ENCODE assay signal across 1 cellular context in the genomic region with DNA sequence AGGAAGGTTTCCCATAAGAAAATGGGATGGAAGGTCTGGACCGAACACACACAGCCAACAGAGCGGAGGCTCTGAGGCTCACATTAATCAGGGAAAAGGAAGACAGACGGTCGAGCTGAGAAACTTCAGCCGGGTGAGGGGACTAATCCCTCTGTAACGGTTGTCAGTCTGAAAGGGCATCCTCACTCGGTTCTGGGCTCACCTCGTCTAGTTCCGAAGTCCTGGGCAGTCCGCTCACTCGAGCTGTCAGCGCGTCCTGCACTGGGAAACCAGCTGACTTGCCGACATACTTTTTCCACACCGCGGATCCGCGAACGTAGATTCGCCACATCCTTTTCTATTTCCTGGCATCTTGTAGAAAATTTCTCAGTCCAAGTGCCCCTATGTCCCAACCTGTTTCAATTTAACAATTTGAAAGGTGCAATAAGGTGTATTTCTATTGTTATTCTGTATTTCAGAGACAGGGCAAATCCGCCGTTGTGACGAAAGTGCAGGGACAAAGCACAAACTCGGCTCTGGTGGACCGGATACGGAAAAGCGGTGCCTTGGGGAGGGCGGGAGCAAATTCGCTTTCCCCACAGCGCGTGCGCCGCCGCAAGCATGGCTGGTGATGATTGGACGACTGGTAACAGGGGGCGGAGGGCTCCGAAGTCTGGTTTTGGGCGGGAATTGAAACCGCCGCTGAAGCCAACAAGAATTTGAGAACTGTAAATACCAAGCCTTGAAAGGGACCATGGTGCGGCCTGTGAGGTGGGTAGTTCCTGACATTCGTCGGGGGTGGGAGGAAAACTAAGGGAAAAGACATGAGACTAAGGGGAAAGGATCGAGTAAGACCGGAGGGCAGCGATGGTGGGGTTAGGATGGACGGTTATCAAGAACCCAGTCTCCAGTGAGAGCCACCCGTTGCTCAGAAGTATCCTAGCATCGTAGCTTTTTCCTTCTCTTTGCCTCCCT.
TF ChIP-seq lines count a peak whose summit lies in the region.

A gene with protein sequence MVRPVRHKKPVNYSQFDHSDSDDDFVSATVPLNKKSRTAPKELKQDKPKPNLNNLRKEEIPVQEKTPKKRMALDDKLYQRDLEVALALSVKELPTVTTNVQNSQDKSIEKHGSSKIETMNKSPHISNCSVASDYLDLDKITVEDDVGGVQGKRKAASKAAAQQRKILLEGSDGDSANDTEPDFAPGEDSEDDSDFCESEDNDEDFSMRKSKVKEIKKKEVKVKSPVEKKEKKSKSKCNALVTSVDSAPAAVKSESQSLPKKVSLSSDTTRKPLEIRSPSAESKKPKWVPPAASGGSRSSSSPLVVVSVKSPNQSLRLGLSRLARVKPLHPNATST (plus strand): TSS at position 684 of the 954 bp plus-strand sequence. CDS start 50 bp downstream, at position 734.

TF ChIP-seq in SK-N-SH, 30 proteins besides CTCF, POLR2A, EP300 and RAD21 (continued from another document):
- TF ChIP-seq, protein P1, sequence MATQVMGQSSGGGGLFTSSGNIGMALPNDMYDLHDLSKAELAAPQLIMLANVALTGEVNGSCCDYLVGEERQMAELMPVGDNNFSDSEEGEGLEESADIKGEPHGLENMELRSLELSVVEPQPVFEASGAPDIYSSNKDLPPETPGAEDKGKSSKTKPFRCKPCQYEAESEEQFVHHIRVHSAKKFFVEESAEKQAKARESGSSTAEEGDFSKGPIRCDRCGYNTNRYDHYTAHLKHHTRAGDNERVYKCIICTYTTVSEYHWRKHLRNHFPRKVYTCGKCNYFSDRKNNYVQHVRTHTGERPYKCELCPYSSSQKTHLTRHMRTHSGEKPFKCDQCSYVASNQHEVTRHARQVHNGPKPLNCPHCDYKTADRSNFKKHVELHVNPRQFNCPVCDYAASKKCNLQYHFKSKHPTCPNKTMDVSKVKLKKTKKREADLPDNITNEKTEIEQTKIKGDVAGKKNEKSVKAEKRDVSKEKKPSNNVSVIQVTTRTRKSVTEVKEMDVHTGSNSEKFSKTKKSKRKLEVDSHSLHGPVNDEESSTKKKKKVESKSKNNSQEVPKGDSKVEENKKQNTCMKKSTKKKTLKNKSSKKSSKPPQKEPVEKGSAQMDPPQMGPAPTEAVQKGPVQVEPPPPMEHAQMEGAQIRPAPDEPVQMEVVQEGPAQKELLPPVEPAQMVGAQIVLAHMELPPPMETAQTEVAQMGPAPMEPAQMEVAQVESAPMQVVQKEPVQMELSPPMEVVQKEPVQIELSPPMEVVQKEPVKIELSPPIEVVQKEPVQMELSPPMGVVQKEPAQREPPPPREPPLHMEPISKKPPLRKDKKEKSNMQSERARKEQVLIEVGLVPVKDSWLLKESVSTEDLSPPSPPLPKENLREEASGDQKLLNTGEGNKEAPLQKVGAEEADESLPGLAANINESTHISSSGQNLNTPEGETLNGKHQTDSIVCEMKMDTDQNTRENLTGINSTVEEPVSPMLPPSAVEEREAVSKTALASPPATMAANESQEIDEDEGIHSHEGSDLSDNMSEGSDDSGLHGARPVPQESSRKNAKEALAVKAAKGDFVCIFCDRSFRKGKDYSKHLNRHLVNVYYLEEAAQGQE (IDR thresholded peaks at IDR 0.05; ENCODE audit: low read depth, low read length): no peak
- TF ChIP-seq, protein P2, sequence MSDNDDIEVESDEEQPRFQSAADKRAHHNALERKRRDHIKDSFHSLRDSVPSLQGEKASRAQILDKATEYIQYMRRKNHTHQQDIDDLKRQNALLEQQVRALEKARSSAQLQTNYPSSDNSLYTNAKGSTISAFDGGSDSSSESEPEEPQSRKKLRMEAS (IDR thresholded peaks at IDR 0.05; ENCODE audit: low read depth): peak; percentile 80
- TF ChIP-seq YY1 (IDR thresholded peaks at IDR 0.05; ENCODE audit: low read depth) (peak; percentile 90), NFIC (IDR thresholded peaks at IDR 0.05; ENCODE audit: borderline replicate concordance) (no peak)
TF ChIP-seq in SK-N-SH: peak in this region for 14.
